In the genomic region with DNA sequence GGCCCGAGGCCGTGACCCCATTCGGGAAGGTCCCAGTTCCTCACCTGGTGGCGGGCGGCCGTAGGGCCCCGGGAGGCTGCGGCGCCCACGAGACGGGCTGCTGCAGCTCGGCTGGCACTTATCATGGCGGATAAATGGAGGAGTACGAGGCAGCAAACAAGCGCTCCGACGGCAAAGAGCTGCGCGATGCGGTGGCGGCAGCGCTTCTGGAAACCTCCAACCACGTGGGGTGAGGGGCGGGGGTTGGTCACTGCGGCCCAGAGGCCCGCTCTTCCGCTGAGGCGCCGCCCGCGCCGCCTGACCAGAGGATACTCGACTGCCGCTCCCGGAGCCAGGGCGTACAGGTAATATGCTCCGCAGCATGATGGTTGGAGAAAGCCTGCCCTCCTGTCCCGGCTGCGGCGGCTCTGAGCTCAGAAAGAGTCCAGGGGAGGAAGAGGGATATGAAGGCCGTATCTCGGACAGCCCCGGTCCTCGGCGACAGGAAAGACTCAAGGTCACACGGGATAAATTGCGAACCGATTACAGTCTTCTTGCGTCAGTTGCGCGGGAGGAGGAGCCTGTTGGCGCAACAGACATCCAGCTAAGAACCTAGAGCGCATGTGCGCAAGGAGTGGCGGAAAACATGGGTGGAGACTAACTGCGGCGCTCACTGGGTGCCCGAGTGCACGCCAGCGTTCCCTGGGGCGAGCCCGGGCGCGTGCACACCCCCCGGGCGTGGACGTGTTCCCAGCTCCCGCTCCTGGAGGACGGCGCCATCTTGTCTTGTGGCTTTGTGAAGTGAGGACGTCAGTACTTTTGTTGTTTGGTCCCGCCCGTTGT, we compare ENCODE assay signal across 1 cellular context.
TF ChIP-seq lines count a peak whose summit lies in the region.

A gene (minus strand): TSS at position 208 of the 822 bp plus-strand sequence. CDS start 83 bp downstream, at position 125.

TF ChIP-seq in HepG2, 621 proteins besides CTCF, POLR2A, EP300 and RAD21 (continued from another document and continues in another):
- TF ChIP-seq CREM (IDR thresholded peaks at IDR 0.05): peak; percentile 85
- no peak for TF ChIP-seq CREM (CRISPR knock-in tag; IDR thresholded peaks at IDR 0.05)
- TF ChIP-seq REPIN1 (CRISPR knock-in tag; IDR thresholded peaks at IDR 0.05; ENCODE audit: borderline replicate concordance, low read depth): peak; percentile 81; the same call in 1 of the 2 replicates
- TF ChIP-seq, protein P1, sequence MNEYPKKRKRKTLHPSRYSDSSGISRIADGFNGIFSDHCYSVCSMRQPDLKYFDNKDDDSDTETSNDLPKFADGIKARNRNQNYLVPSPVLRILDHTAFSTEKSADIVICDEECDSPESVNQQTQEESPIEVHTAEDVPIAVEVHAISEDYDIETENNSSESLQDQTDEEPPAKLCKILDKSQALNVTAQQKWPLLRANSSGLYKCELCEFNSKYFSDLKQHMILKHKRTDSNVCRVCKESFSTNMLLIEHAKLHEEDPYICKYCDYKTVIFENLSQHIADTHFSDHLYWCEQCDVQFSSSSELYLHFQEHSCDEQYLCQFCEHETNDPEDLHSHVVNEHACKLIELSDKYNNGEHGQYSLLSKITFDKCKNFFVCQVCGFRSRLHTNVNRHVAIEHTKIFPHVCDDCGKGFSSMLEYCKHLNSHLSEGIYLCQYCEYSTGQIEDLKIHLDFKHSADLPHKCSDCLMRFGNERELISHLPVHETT (CRISPR knock-in tag; conservative IDR thresholded peaks at IDR 0.05): peak; percentile 75
- TF ChIP-seq, protein P2, sequence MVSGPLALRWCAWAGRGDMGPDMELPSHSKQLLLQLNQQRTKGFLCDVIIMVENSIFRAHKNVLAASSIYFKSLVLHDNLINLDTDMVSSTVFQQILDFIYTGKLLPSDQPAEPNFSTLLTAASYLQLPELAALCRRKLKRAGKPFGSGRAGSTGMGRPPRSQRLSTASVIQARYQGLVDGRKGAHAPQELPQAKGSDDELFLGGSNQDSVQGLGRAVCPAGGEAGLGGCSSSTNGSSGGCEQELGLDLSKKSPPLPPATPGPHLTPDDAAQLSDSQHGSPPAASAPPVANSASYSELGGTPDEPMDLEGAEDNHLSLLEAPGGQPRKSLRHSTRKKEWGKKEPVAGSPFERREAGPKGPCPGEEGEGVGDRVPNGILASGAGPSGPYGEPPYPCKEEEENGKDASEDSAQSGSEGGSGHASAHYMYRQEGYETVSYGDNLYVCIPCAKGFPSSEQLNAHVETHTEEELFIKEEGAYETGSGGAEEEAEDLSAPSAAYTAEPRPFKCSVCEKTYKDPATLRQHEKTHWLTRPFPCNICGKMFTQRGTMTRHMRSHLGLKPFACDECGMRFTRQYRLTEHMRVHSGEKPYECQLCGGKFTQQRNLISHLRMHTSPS (CRISPR knock-in tag; IDR thresholded peaks at IDR 0.05; ENCODE audit: low read depth): no peak
- TF ChIP-seq, protein P3, sequence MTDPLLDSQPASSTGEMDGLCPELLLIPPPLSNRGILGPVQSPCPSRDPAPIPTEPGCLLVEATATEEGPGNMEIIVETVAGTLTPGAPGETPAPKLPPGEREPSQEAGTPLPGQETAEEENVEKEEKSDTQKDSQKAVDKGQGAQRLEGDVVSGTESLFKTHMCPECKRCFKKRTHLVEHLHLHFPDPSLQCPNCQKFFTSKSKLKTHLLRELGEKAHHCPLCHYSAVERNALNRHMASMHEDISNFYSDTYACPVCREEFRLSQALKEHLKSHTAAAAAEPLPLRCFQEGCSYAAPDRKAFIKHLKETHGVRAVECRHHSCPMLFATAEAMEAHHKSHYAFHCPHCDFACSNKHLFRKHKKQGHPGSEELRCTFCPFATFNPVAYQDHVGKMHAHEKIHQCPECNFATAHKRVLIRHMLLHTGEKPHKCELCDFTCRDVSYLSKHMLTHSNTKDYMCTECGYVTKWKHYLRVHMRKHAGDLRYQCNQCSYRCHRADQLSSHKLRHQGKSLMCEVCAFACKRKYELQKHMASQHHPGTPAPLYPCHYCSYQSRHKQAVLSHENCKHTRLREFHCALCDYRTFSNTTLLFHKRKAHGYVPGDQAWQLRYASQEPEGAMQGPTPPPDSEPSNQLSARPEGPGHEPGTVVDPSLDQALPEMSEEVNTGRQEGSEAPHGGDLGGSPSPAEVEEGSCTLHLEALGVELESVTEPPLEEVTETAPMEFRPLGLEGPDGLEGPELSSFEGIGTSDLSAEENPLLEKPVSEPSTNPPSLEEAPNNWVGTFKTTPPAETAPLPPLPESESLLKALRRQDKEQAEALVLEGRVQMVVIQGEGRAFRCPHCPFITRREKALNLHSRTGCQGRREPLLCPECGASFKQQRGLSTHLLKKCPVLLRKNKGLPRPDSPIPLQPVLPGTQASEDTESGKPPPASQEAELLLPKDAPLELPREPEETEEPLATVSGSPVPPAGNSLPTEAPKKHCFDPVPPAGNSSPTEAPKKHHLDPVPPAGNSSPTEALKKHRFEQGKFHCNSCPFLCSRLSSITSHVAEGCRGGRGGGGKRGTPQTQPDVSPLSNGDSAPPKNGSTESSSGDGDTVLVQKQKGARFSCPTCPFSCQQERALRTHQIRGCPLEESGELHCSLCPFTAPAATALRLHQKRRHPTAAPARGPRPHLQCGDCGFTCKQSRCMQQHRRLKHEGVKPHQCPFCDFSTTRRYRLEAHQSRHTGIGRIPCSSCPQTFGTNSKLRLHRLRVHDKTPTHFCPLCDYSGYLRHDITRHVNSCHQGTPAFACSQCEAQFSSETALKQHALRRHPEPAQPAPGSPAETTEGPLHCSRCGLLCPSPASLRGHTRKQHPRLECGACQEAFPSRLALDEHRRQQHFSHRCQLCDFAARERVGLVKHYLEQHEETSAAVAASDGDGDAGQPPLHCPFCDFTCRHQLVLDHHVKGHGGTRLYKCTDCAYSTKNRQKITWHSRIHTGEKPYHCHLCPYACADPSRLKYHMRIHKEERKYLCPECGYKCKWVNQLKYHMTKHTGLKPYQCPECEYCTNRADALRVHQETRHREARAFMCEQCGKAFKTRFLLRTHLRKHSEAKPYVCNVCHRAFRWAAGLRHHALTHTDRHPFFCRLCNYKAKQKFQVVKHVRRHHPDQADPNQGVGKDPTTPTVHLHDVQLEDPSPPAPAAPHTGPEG (CRISPR knock-in tag; IDR thresholded peaks at IDR 0.05): peak; percentile 59; the same call in 1 of the 2 replicates
- no peak for TF ChIP-seq ZNF749 (CRISPR knock-in tag; IDR thresholded peaks at IDR 0.05; ENCODE audit: borderline replicate concordance)
- TF ChIP-seq CCDC6 (CRISPR knock-in tag; IDR thresholded peaks at IDR 0.05): peak; percentile 82
- 0 out of 2 replicates have a peak, but pooled peaks have one; percentile 9 for TF ChIP-seq GABPA (IDR thresholded peaks at IDR 0.05; ENCODE audit: low read depth, low read length)
- peak; percentile 83 for TF ChIP-seq GABPA (CRISPR knock-in tag; IDR thresholded peaks at IDR 0.05; ENCODE audit: low read depth)
- peak; percentile 97; the same call in 2 of the 3 replicates for TF ChIP-seq MXI1 (IDR thresholded peaks at IDR 0.05; ENCODE audit: borderline replicate concordance, low read depth, low read length)
- TF ChIP-seq ZNF766 (CRISPR knock-in tag; IDR thresholded peaks at IDR 0.05; ENCODE audit: borderline replicate concordance): peak; percentile 33; the same call in 1 of the 2 replicates
- TF ChIP-seq, protein P4, sequence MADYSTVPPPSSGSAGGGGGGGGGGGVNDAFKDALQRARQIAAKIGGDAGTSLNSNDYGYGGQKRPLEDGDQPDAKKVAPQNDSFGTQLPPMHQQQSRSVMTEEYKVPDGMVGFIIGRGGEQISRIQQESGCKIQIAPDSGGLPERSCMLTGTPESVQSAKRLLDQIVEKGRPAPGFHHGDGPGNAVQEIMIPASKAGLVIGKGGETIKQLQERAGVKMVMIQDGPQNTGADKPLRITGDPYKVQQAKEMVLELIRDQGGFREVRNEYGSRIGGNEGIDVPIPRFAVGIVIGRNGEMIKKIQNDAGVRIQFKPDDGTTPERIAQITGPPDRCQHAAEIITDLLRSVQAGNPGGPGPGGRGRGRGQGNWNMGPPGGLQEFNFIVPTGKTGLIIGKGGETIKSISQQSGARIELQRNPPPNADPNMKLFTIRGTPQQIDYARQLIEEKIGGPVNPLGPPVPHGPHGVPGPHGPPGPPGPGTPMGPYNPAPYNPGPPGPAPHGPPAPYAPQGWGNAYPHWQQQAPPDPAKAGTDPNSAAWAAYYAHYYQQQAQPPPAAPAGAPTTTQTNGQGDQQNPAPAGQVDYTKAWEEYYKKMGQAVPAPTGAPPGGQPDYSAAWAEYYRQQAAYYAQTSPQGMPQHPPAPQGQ (CRISPR knock-in tag; IDR thresholded peaks at IDR 0.05; ENCODE audit: borderline replicate concordance): no peak
- TF ChIP-seq, protein P5, sequence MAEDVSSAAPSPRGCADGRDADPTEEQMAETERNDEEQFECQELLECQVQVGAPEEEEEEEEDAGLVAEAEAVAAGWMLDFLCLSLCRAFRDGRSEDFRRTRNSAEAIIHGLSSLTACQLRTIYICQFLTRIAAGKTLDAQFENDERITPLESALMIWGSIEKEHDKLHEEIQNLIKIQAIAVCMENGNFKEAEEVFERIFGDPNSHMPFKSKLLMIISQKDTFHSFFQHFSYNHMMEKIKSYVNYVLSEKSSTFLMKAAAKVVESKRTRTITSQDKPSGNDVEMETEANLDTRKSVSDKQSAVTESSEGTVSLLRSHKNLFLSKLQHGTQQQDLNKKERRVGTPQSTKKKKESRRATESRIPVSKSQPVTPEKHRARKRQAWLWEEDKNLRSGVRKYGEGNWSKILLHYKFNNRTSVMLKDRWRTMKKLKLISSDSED (CRISPR knock-in tag; IDR thresholded peaks at IDR 0.05): no peak
- TF ChIP-seq JARID2 (CRISPR knock-in tag; IDR thresholded peaks at IDR 0.05; ENCODE audit: insufficient replicate concordance): peak; percentile 71
- TF ChIP-seq, protein P6, sequence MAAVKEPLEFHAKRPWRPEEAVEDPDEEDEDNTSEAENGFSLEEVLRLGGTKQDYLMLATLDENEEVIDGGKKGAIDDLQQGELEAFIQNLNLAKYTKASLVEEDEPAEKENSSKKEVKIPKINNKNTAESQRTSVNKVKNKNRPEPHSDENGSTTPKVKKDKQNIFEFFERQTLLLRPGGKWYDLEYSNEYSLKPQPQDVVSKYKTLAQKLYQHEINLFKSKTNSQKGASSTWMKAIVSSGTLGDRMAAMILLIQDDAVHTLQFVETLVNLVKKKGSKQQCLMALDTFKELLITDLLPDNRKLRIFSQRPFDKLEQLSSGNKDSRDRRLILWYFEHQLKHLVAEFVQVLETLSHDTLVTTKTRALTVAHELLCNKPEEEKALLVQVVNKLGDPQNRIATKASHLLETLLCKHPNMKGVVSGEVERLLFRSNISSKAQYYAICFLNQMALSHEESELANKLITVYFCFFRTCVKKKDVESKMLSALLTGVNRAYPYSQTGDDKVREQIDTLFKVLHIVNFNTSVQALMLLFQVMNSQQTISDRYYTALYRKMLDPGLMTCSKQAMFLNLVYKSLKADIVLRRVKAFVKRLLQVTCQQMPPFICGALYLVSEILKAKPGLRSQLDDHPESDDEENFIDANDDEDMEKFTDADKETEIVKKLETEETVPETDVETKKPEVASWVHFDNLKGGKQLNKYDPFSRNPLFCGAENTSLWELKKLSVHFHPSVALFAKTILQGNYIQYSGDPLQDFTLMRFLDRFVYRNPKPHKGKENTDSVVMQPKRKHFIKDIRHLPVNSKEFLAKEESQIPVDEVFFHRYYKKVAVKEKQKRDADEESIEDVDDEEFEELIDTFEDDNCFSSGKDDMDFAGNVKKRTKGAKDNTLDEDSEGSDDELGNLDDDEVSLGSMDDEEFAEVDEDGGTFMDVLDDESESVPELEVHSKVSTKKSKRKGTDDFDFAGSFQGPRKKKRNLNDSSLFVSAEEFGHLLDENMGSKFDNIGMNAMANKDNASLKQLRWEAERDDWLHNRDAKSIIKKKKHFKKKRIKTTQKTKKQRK (IDR thresholded peaks at IDR 0.05; ENCODE audit: low read length): no peak
- no peak for TF ChIP-seq NCOA5 (CRISPR knock-in tag; IDR thresholded peaks at IDR 0.05)
- no peak for TF ChIP-seq TEAD2 (CRISPR knock-in tag; IDR thresholded peaks at IDR 0.05)
- peak; percentile 89 for TF ChIP-seq ZNF350 (CRISPR knock-in tag; IDR thresholded peaks at IDR 0.05; ENCODE audit: borderline replicate concordance, low read depth)
- TF ChIP-seq FOXA1 (IDR thresholded peaks at IDR 0.05): no peak
- 0 out of 2 replicates have a peak, but pooled peaks have one; percentile 31 for TF ChIP-seq FOXA1 (CRISPR knock-in tag; IDR thresholded peaks at IDR 0.05)
- TF ChIP-seq ZNF12 (CRISPR knock-in tag; IDR thresholded peaks at IDR 0.05): 0 out of 2 replicates have a peak, but pooled peaks have one; percentile 25
- peak; percentile 85 for TF ChIP-seq GATAD1 (CRISPR knock-in tag; IDR thresholded peaks at IDR 0.05)
- TF ChIP-seq ZNF839 (CRISPR knock-in tag; IDR thresholded peaks at IDR 0.05; ENCODE audit: borderline replicate concordance): peak; percentile 19; the same call in 1 of the 2 replicates
- TF ChIP-seq ZNF546 (CRISPR knock-in tag; conservative IDR thresholded peaks at IDR 0.05): 0 out of 2 replicates have a peak, but pooled peaks have one; percentile 46
- TF ChIP-seq SUZ12 (IDR thresholded peaks at IDR 0.05; ENCODE audit: low read depth, low read length): no peak
- TF ChIP-seq, protein P7, sequence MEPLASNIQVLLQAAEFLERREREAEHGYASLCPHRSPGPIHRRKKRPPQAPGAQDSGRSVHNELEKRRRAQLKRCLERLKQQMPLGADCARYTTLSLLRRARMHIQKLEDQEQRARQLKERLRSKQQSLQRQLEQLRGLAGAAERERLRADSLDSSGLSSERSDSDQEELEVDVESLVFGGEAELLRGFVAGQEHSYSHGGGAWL (CRISPR knock-in tag; IDR thresholded peaks at IDR 0.05): peak; percentile 98
- TF ChIP-seq JUN (CRISPR knock-in tag; IDR thresholded peaks at IDR 0.05): no peak; the same call in 1 of the 2 replicates
- TF ChIP-seq, protein P8, sequence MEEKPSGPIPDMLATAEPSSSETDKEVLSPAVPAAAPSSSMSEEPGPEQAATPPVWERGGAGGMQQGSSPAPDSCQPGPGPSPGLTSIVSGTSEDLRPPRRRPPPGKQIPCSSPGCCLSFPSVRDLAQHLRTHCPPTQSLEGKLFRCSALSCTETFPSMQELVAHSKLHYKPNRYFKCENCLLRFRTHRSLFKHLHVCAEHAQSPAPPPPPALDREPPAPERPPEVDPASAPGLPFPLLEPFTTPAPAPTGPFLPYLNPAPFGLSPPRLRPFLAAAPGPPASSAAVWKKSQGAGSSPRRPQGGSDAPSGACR (CRISPR knock-in tag; IDR thresholded peaks at IDR 0.05): 0 out of 2 replicates have a peak, but pooled peaks have one; percentile 82
- TF ChIP-seq, protein P9, sequence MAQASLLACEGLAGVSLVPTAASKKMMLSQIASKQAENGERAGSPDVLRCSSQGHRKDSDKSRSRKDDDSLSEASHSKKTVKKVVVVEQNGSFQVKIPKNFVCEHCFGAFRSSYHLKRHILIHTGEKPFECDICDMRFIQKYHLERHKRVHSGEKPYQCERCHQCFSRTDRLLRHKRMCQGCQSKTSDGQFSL (CRISPR knock-in tag; IDR thresholded peaks at IDR 0.05): peak; percentile 85
- TF ChIP-seq NR3C1 (CRISPR knock-in tag; IDR thresholded peaks at IDR 0.05): no peak
- TF ChIP-seq MAFK (conservative IDR thresholded peaks at IDR 0.05 in 1 of 2, IDR thresholded peaks at IDR 0.05 in 1 of 2; ENCODE audit: low read length in 2 of 2): no peak
- no peak for TF ChIP-seq PLRG1 (conservative IDR thresholded peaks at IDR 0.05)
- peak; percentile 13; the same call in 1 of the 2 replicates for TF ChIP-seq MTA1 (CRISPR knock-in tag; IDR thresholded peaks at IDR 0.05; ENCODE audit: borderline replicate concordance)
- TF ChIP-seq LCORL (IDR thresholded peaks at IDR 0.05): peak; percentile 42; the same call in 1 of the 2 replicates
- TF ChIP-seq LCORL (CRISPR knock-in tag; IDR thresholded peaks at IDR 0.05): peak; percentile 68
- no peak for TF ChIP-seq FLYWCH1 (CRISPR knock-in tag; IDR thresholded peaks at IDR 0.05)
